ENCODE assay signal across 19 cellular contexts in the genomic region with DNA sequence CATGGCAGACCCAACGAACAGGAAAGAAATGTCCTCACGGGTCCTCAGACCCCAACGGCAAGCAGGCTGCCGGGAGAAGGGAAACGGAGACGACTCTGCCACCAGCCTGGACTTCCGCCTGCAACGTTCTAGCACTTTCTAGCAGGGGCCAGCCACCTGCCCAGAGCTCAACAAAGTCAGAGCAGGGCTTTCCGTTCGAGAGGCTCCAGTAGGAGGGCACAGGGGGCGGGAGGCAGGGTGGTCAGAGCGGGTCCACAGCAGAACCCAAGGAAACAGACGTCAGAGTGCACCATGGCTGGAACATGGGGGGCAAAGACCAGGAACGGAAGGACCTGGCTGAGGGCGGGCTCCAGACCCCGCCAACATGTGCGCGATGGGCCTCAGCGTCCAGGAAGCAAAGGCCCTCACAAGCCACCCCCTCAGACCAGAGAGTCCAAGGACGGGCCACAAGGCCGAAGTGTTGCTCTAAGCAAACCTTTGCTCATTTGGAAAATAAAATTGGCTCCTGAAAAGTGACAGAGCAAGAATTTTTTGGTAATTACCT. TPM values are rescaled to one million over a fixed set of nuclear protein-coding genes. Genes with fewer than 3 reads are reported as not detected.
DNase-seq lines count a peak whose midpoint lies in the region; ATAC-seq and TF ChIP-seq lines count a peak whose summit lies in the region.
"Had no signal": no experiment of that assay in that cellular context is flagged by ENCODE, and none has a peak within 500 bp of the region (broad histone marks: within the 10 kb centered on the region; RNA-seq: fewer than 3 reads in every experiment).

No MANE protein-coding gene starts in this region.

- H2BK15ac ChIP-seq in neuronal stem cell (ENCODE audit: low read length): no peak overlapping the region

- H4K20me1 ChIP-seq in DND-41 (ENCODE audit: insufficient read depth, low read length): peaks cover 20% of the 10 kb centered on the region

- no peak overlapping the region for H4K8ac ChIP-seq in neuronal stem cell (ENCODE audit: low read depth, low read length)

- H2AK5ac ChIP-seq in neuronal stem cell (ENCODE audit: low read depth, low read length): peak overlapping the region; percentile 94

- H3K36me3 ChIP-seq in DND-41 (ENCODE audit: insufficient read depth, low read length) (peaks cover 63% of the 10 kb centered on the region), neuronal stem cell (replicated peaks in 1 of 2; ENCODE audit: control insufficient read depth in 2 of 2, insufficient read depth in 2 of 2, low read length in 2 of 2) (peaks cover 15 to 30% of the 10 kb centered on the region in 2 donors)

- H3K9ac ChIP-seq in DND-41 (ENCODE audit: low read depth, low read length): peak overlapping the region; percentile 52
- H3K9ac ChIP-seq in neuronal stem cell (ENCODE audit: low read depth, low read length, poor library complexity): no peak overlapping the region
- H3K9ac ChIP-seq: GM23248, SK-N-SH had no signal

- peaks cover 48% of the 10 kb centered on the region for H3K79me2 ChIP-seq in DND-41 (ENCODE audit: insufficient read depth, low read length)

- H3K36me3 Mint-ChIP-seq in CD4-positive, alpha-beta T cell (ENCODE audit: low read depth): peaks cover 58% of the 10 kb centered on the region
- H3K36me3 Mint-ChIP-seq in activated naive CD8-positive, alpha-beta T cell treated with anti-CD3 and anti-CD28 coated beads for 36 hours: peaks cover 19% of the 10 kb centered on the region

- H3K4me2 ChIP-seq in DND-41 (ENCODE audit: insufficient read depth, low read length) (peak overlapping the region; percentile 49), neuronal stem cell (ENCODE audit: insufficient read depth, low read length, poor library complexity, severe bottlenecking) (no peak overlapping the region)
- H3K4me2 ChIP-seq: SK-N-SH had no signal

- peaks cover 16% of the 10 kb centered on the region for H3K4me1 Mint-ChIP-seq in CD4-positive, alpha-beta T cell (ENCODE audit: low read depth)
- H3K4me1 Mint-ChIP-seq in activated naive CD8-positive, alpha-beta T cell treated with anti-CD3 and anti-CD28 coated beads for 36 hours: peaks cover 19% of the 10 kb centered on the region

- H2BK120ac ChIP-seq in neuronal stem cell (ENCODE audit: low read depth, low read length): no peak overlapping the region

- no peak for DNase-seq in CD4-positive, alpha-beta T cell
- DNase-seq in DND-41 (no peak), neuronal stem cell (ENCODE audit: low spot score) (no peak), kidney glomerular epithelial cell (lab: John Stamatoyannopoulos, UW) (no peak), NCI-H2029 (lab: John Stamatoyannopoulos, UW) (no peak)
- no peak for DNase-seq in activated naive CD8-positive, alpha-beta T cell treated with anti-CD3 and anti-CD28 coated beads for 36 hours
- DNase-seq: CD4-positive, alpha-beta memory T cell; GM23248; HCEC 1CT; KG1; MV-4-11; NCI-H1105 treated with DMSO at 0.1 percent for 48 hours; NCI-H2081 treated with DMSO at 0.1 percent for 48 hours; NCI-H446; NCI-H526 treated with DMSO at 0.1 percent for 48 hours; SIG-M5; SK-N-SH had no signal

- no CpG with 5 or more reads among the region's 21 CpGs for WGBS in neuronal stem cell (ENCODE audit: extremely low coverage in 2 of 2, insufficient read length in 2 of 2, insufficient replicate concordance in 1 of 2), 2 donors

- peaks cover 13% of the 10 kb centered on the region for H3K79me1 ChIP-seq in neuronal stem cell (ENCODE audit: low read depth, low read length)

- H3K4me1 ChIP-seq in DND-41 (ENCODE audit: insufficient read depth, low read length) (peaks cover 36% of the 10 kb centered on the region), neuronal stem cell (ENCODE audit: control insufficient read depth in 2 of 2, insufficient read depth in 1 of 2, low read depth in 1 of 2, low read length in 2 of 2) (peaks cover 0 to 26% of the 10 kb centered on the region in 2 donors)

- POLR2A ChIA-PET in CD4-positive, alpha-beta T cell (lab: Charles Lee): no interaction called here

- no peak overlapping the region for H2AFZ ChIP-seq in DND-41 (ENCODE audit: low read depth, low read length)
- no peak overlapping the region for H2AFZ ChIP-seq in neuronal stem cell (ENCODE audit: low read length)
- H2AFZ ChIP-seq: GM23248 had no signal

- H3K27ac ChIP-seq in CD4-positive, alpha-beta T cell (ENCODE audit: low read depth, low read length): no peak overlapping the region
- peak overlapping the region; percentile 80 for H3K27ac ChIP-seq in DND-41 (ENCODE audit: low read length)
- no peak overlapping the region for H3K27ac ChIP-seq in neuronal stem cell (replicated peaks; ENCODE audit: low read length)
- H3K27ac ChIP-seq: GM23248, HL-60 had no signal

- H3K9me3 ChIP-seq in CD4-positive, alpha-beta T cell (ENCODE audit: control insufficient read depth, low read length): no peaks in the 10 kb centered on the region
- H3K9me3 ChIP-seq in DND-41 (ENCODE audit: insufficient read depth, low read length, severe bottlenecking) (no peaks in the 10 kb centered on the region), neuronal stem cell (replicated peaks in 1 of 2; ENCODE audit: control insufficient read depth in 2 of 2, insufficient read depth in 1 of 2, low read depth in 1 of 2, low read length in 2 of 2) (peaks cover 0 to 2% of the 10 kb centered on the region in 2 donors)
- H3K9me3 ChIP-seq: SK-N-SH had no signal

- H3K27me3 ChIP-seq in CD4-positive, alpha-beta T cell (ENCODE audit: control insufficient read depth, insufficient read depth, low read length): no peaks in the 10 kb centered on the region
- H3K27me3 ChIP-seq in DND-41 (ENCODE audit: insufficient read depth, low read length, poor library complexity) (no peaks in the 10 kb centered on the region), neuronal stem cell (ENCODE audit: control insufficient read depth in 3 of 3, insufficient read depth in 3 of 3, low read depth in 1 of 3, low read length in 3 of 3) (no peaks in the 10 kb centered on the region)

- no peak for ATAC-seq in CD4-positive, alpha-beta T cell (ENCODE audit: poor library complexity)
- ATAC-seq in DND-41 (ENCODE audit: insufficient read depth, low read depth) (no peak), HG02678 (IDR thresholded peaks at IDR 0.05; ENCODE audit: unreplicated experiment) (no peak)

- peak overlapping the region; percentile 36 for H3K27ac Mint-ChIP-seq in CD4-positive, alpha-beta T cell
- peak overlapping the region; percentile 91 for H3K27ac Mint-ChIP-seq in activated naive CD8-positive, alpha-beta T cell treated with anti-CD3 and anti-CD28 coated beads for 36 hours

- peak overlapping the region; percentile 49 for H3K18ac ChIP-seq in neuronal stem cell (ENCODE audit: low read length)

- no peak overlapping the region for H3K4ac ChIP-seq in neuronal stem cell (ENCODE audit: low read length)

- H3K9me3 Mint-ChIP-seq in CD4-positive, alpha-beta T cell: no peaks in the 10 kb centered on the region
- no peaks in the 10 kb centered on the region for H3K9me3 Mint-ChIP-seq in activated naive CD8-positive, alpha-beta T cell treated with anti-CD3 and anti-CD28 coated beads for 36 hours
- H3K9me3 Mint-ChIP-seq: CD4-positive, alpha-beta memory T cell had no signal

- H3K4me3 Mint-ChIP-seq in CD4-positive, alpha-beta T cell: no peak overlapping the region
- no peak overlapping the region for H3K4me3 Mint-ChIP-seq in activated naive CD8-positive, alpha-beta T cell treated with anti-CD3 and anti-CD28 coated beads for 36 hours
- H3K4me3 Mint-ChIP-seq: CD4-positive, alpha-beta memory T cell had no signal

- CTCF ChIA-PET in CD4-positive, alpha-beta T cell (lab: Charles Lee): no interaction called here

- no peak overlapping the region for H2BK5ac ChIP-seq in neuronal stem cell (ENCODE audit: low read length)

- no peaks in the 10 kb centered on the region for H3K27me3 Mint-ChIP-seq in CD4-positive, alpha-beta T cell
- H3K27me3 Mint-ChIP-seq in activated naive CD8-positive, alpha-beta T cell treated with anti-CD3 and anti-CD28 coated beads for 36 hours: no peaks in the 10 kb centered on the region
- H3K27me3 Mint-ChIP-seq: CD4-positive, alpha-beta memory T cell had no signal

- intact Hi-C loops in CD4-positive, alpha-beta T cell (cut with DNase I, micrococcal nuclease): no loop called here

- H3K4me3 ChIP-seq in DND-41 (ENCODE audit: low read depth in 1 of 2, low read length in 2 of 2) (no peak overlapping the region), neuronal stem cell (ENCODE audit: low read length in 2 of 2) (no peak overlapping the region)
- H3K4me3 ChIP-seq: GM23248 had no signal

- peak overlapping the region; percentile 56 for H3K23ac ChIP-seq in neuronal stem cell (ENCODE audit: low read depth, low read length, poor library complexity)

- TF ChIP-seq CTCF in CD4-positive, alpha-beta T cell (IDR thresholded peaks at IDR 0.05): no peak
- TF ChIP-seq CTCF in DND-41 (IDR thresholded peaks at IDR 0.05; ENCODE audit: borderline replicate concordance, extremely low read depth, low read length, poor library complexity, severe bottlenecking): no peak

- H3K14ac ChIP-seq in neuronal stem cell (ENCODE audit: low read length): no peak overlapping the region

- no peak overlapping the region for H2BK12ac ChIP-seq in neuronal stem cell (ENCODE audit: low read length)

- H4K91ac ChIP-seq in neuronal stem cell (ENCODE audit: low read depth, low read length, poor library complexity): no peak overlapping the region

RNA-seq across cellular contexts. Expression of a gene that starts 29.4 kb away (rescaled TPM):
- total RNA-seq in CD4-positive, alpha-beta T cell: 1 to 10 TPM in 1 of 2 experiments, under 1 TPM in 1; 0.74 to 1.2 TPM
- 10 to 100 TPM in 1 of 2 experiments, 1 to 10 TPM in 1; 9.9 to 11.4 TPM for total RNA-seq in activated naive CD8-positive, alpha-beta T cell treated with anti-CD3 and anti-CD28 coated beads for 36 hours
- 4.5 TPM for polyA plus RNA-seq in neuronal stem cell (2013, experiment 1 of 2)
- polyA plus RNA-seq in neuronal stem cell (2013, experiment 2 of 2): 4.9 TPM

RNA-seq across cellular contexts. Expression of a gene that starts 37.0 kb away (rescaled TPM):
- total RNA-seq in CD4-positive, alpha-beta T cell: 10 to 100 TPM; 35.7 to 38.9 TPM
- total RNA-seq in activated naive CD8-positive, alpha-beta T cell treated with anti-CD3 and anti-CD28 coated beads for 36 hours: 10 to 100 TPM; 35.6 to 38.3 TPM
- polyA plus RNA-seq in neuronal stem cell (2013, experiment 1 of 2): 9.0 TPM
- polyA plus RNA-seq in neuronal stem cell (2013, experiment 2 of 2): 8.4 TPM

RNA-seq across cellular contexts. Expression of a gene that starts 45.5 kb away (rescaled TPM):
- total RNA-seq in CD4-positive, alpha-beta T cell: 10 to 100 TPM; 92.4 to 96.6 TPM
- 10 to 100 TPM; 55.6 to 57.0 TPM for total RNA-seq in activated naive CD8-positive, alpha-beta T cell treated with anti-CD3 and anti-CD28 coated beads for 36 hours
- 41.5 TPM for polyA plus RNA-seq in neuronal stem cell (2013, experiment 1 of 2)
- 41.0 TPM for polyA plus RNA-seq in neuronal stem cell (2013, experiment 2 of 2)

Comparison
In these comparisons a context has a peak if more than half of its experiments do, and no peak if none do; other contexts are left out.
1. RNA of a gene that starts 29.4 kb away (total RNA-seq): 9.9 to 11.4 TPM in activated naive CD8-positive, alpha-beta T cell treated with anti-CD3 and anti-CD28 coated beads for 36 hours; 0.74 to 1.2 TPM in CD4-positive, alpha-beta T cell; every median in the first group is over 4 times any median in the second.